In genomic region chr3:127655641-127656040, GRCh38 we compare ENCODE assay signal across 14 cellular contexts.
DNase-seq lines count a peak whose midpoint lies in the region; ATAC-seq lines count a peak whose summit lies in the region.
"Had no signal": no experiment of that assay in that cellular context is flagged by ENCODE, and none has a peak within 500 bp of the region (broad histone marks: within the 10 kb centered on the region; RNA-seq: fewer than 3 reads in every experiment).

No MANE protein-coding gene starts in this region.

- no peaks in the 10 kb centered on the region for H3K27me3 Mint-ChIP-seq in stimulated activated naive CD8-positive, alpha-beta T cell treated with anti-CD3 and anti-CD28 coated beads, Interleukin-15, Interleukin-2, amounts not matched to agents 100 ng/mL and 50 ng/mL, for 24 hours
- H3K27me3 Mint-ChIP-seq: B cell; stimulated activated memory B cell treated with anti-CD40 and anti-IgM and Interleukin-4, amounts not matched to agents 10 μg/mL and 1 μg/mL and 100 μg/mL, for 72 hours had no signal

- DNase-seq in stimulated activated naive CD8-positive, alpha-beta T cell treated with anti-CD3 and anti-CD28 coated beads, Interleukin-15, Interleukin-2, amounts not matched to agents 100 U/mL and 50 U/mL, for 24 hours, result no peak
- DNase-seq in astrocyte of the hippocampus (ENCODE audit: low read depth, low spot score) (peak; percentile 67), kidney tubule cell (ENCODE audit: low spot score) (peak; percentile 14), hypothalamus (lab: John Stamatoyannopoulos, UW) (no peak), GM19240 (ENCODE audit: insufficient read length, low spot score) (no peak), NCI-H345 (lab: John Stamatoyannopoulos, UW) (no peak)
- DNase-seq: GDM1, NCI-H1694 treated with DMSO at 0.1 percent for 48 hours had no signal

- H3K36me3 Mint-ChIP-seq in stimulated activated naive CD8-positive, alpha-beta T cell treated with anti-CD3 and anti-CD28 coated beads, Interleukin-15, Interleukin-2, amounts not matched to agents 100 ng/mL and 50 ng/mL, for 24 hours (ENCODE audit: low read depth), result no peaks in the 10 kb centered on the region

- no peak for ATAC-seq in stimulated activated naive CD8-positive, alpha-beta T cell treated with anti-CD3 and anti-CD28 coated beads, Interleukin-15, Interleukin-2, amounts not matched to agents 100 U/mL and 50 U/mL, for 24 hours
- no peak for ATAC-seq in GM18519 (IDR thresholded peaks at IDR 0.05; ENCODE audit: low FRiP score, unreplicated experiment)
- ATAC-seq: stimulated activated memory B cell treated with anti-CD40 and anti-IgM and Interleukin-4, amounts not matched to agents 10 μg/mL and 1 μg/mL and 100 μg/mL, for 72 hours had no signal

- H3K4me1 Mint-ChIP-seq in stimulated activated naive CD8-positive, alpha-beta T cell treated with anti-CD3 and anti-CD28 coated beads, Interleukin-15, Interleukin-2, amounts not matched to agents 100 ng/mL and 50 ng/mL, for 24 hours (ENCODE audit: low read depth), result no peaks in the 10 kb centered on the region
- H3K4me1 Mint-ChIP-seq: B cell had no signal

- no peaks in the 10 kb centered on the region for H3K9me3 Mint-ChIP-seq in stimulated activated naive CD8-positive, alpha-beta T cell treated with anti-CD3 and anti-CD28 coated beads, Interleukin-15, Interleukin-2, amounts not matched to agents 100 ng/mL and 50 ng/mL, for 24 hours
- H3K9me3 Mint-ChIP-seq: neural crest cell; stimulated activated memory B cell treated with anti-CD40 and anti-IgM and Interleukin-4, amounts not matched to agents 10 μg/mL and 1 μg/mL and 100 μg/mL, for 72 hours; T-helper 1 cell treated with Interleukin-12 subunit alpha and Interleukin-12 subunit beta and Interleukin-4 antibody, amounts not matched to agents 30 μg/mL and 1 μg/mL, for 36 hours had no signal

- H3K4me3 Mint-ChIP-seq in stimulated activated naive CD8-positive, alpha-beta T cell treated with anti-CD3 and anti-CD28 coated beads, Interleukin-15, Interleukin-2, amounts not matched to agents 100 ng/mL and 50 ng/mL, for 24 hours, result no peak overlapping the region
- H3K4me3 Mint-ChIP-seq: B cell; neural crest cell; stimulated activated memory B cell treated with anti-CD40 and anti-IgM and Interleukin-4, amounts not matched to agents 10 μg/mL and 1 μg/mL and 100 μg/mL, for 72 hours; T-helper 1 cell treated with Interleukin-12 subunit alpha and Interleukin-12 subunit beta and Interleukin-4 antibody, amounts not matched to agents 30 μg/mL and 1 μg/mL, for 36 hours had no signal

- H3K27ac Mint-ChIP-seq in stimulated activated naive CD8-positive, alpha-beta T cell treated with anti-CD3 and anti-CD28 coated beads, Interleukin-15, Interleukin-2, amounts not matched to agents 100 ng/mL and 50 ng/mL, for 24 hours, result peak overlapping the region; percentile 15
- H3K27ac Mint-ChIP-seq: B cell; stimulated activated memory B cell treated with anti-CD40 and anti-IgM and Interleukin-4, amounts not matched to agents 10 μg/mL and 1 μg/mL and 100 μg/mL, for 72 hours; T-helper 1 cell treated with Interleukin-12 subunit alpha and Interleukin-12 subunit beta and Interleukin-4 antibody, amounts not matched to agents 30 μg/mL and 1 μg/mL, for 36 hours had no signal

Comparison
In these comparisons a context has a peak if more than half of its experiments do, and no peak if none do; other contexts are left out.
1. DNase-seq: peak in astrocyte of the hippocampus (single experiment) and kidney tubule cell (single experiment); none in stimulated activated naive CD8-positive, alpha-beta T cell treated with anti-CD3 and anti-CD28 coated beads, Interleukin-15, Interleukin-2, amounts not matched to agents 100 U/mL and 50 U/mL, for 24 hours (single experiment), hypothalamus (0 of 51), GM19240 (single experiment) and NCI-H345 (single experiment).